Comparison of ENCODE assay signal across 16 cellular contexts in genomic region chr7:45592230-45592991, GRCh38.
"Had no signal": no experiment of that assay in that cellular context is flagged by ENCODE, and none has a peak within 500 bp of the region (broad histone marks: within the 10 kb centered on the region; RNA-seq: fewer than 3 reads in every experiment).

No MANE protein-coding gene starts in this region.

- H3K9me3 ChIP-seq: breast epithelium, gastroesophageal sphincter, SJSA1, uterus had no signal

- H3K27me3 Mint-ChIP-seq: activated naive CD8-positive, alpha-beta T cell treated with anti-CD3 and anti-CD28 coated beads, Interleukin-2, amount 10 ng/mL, durations not matched to agents 7 days and 5 days had no signal

- H3K4me1 ChIP-seq: breast epithelium, gastroesophageal sphincter, SJSA1, uterus had no signal

- H3K27me3 ChIP-seq: breast epithelium, gastroesophageal sphincter, SJSA1, uterus had no signal

- H3K27ac ChIP-seq: breast epithelium, gastroesophageal sphincter, SJSA1, uterus, WERI-Rb-1 had no signal

- H3K4me3 ChIP-seq: breast epithelium, gastroesophageal sphincter, lung, SJSA1, uterus had no signal

- ATAC-seq: activated T-cell treated with anti-CD3 and anti-CD28 coated beads, Interleukin-2, amount 50 U/mL, for 4 hours; gastroesophageal sphincter; naive thymus-derived CD4-positive, alpha-beta T cell; T-cell had no signal

- H3K27ac Mint-ChIP-seq: activated naive CD8-positive, alpha-beta T cell treated with anti-CD3 and anti-CD28 coated beads, Interleukin-2, amount 10 ng/mL, durations not matched to agents 7 days and 5 days; naive thymus-derived CD4-positive, alpha-beta T cell; T-cell had no signal

- H3K36me3 Mint-ChIP-seq: activated naive CD8-positive, alpha-beta T cell treated with anti-CD3 and anti-CD28 coated beads, Interleukin-2, amount 10 ng/mL, durations not matched to agents 7 days and 5 days; naive thymus-derived CD4-positive, alpha-beta T cell; T-cell had no signal

- H3K36me3 ChIP-seq: breast epithelium, SJSA1, uterus, WERI-Rb-1 had no signal

- H3K4me3 Mint-ChIP-seq: activated naive CD8-positive, alpha-beta T cell treated with anti-CD3 and anti-CD28 coated beads, Interleukin-2, amount 10 ng/mL, durations not matched to agents 7 days and 5 days; activated T-cell treated with anti-CD3 and anti-CD28 coated beads, Interleukin-2, amount 50 U/mL, for 4 hours; naive thymus-derived CD4-positive, alpha-beta T cell; T-cell had no signal

- H3K4me1 Mint-ChIP-seq: activated naive CD8-positive, alpha-beta T cell treated with anti-CD3 and anti-CD28 coated beads, Interleukin-2, amount 10 ng/mL, durations not matched to agents 7 days and 5 days; naive thymus-derived CD4-positive, alpha-beta T cell; T-cell had no signal

- H3K9me3 Mint-ChIP-seq: activated naive CD8-positive, alpha-beta T cell treated with anti-CD3 and anti-CD28 coated beads, Interleukin-2, amount 10 ng/mL, durations not matched to agents 7 days and 5 days; activated T-cell treated with anti-CD3 and anti-CD28 coated beads, Interleukin-2, amount 50 U/mL, for 4 hours; naive thymus-derived CD4-positive, alpha-beta T cell; T-cell had no signal

- DNase-seq: activated CD4-positive, alpha-beta T cell treated with anti-CD3 and anti-CD28 coated beads for 4 hours; activated naive CD8-positive, alpha-beta T cell treated with anti-CD3 and anti-CD28 coated beads, Interleukin-2, amount 10 ng/mL, durations not matched to agents 7 days and 5 days; activated T-cell treated with anti-CD3 and anti-CD28 coated beads, Interleukin-2, amount 50 U/mL, for 4 hours; effector memory CD4-positive, alpha-beta T cell; hippocampal formation; naive thymus-derived CD4-positive, alpha-beta T cell; stimulated activated CD4-positive, alpha-beta T cell treated with anti-CD3 and anti-CD28 coated beads, Interleukin-15, amount 100 ng/mL, for 24 hours; stimulated activated CD4-positive, alpha-beta T cell treated with anti-CD3 and anti-CD28 coated beads, Interleukin-4, amount 100 ng/mL, for 4 hours; T-cell; T1000; uterus; WERI-Rb-1 had no signal
